ENCODE assay signal across 14 cellular contexts in genomic region chr2:227152093-227152766, GRCh38. TPM values are rescaled to one million over a fixed set of nuclear protein-coding genes. Genes with fewer than 3 reads are reported as not detected.
"Had no signal": no experiment of that assay in that cellular context is flagged by ENCODE, and none has a peak within 500 bp of the region (broad histone marks: within the 10 kb centered on the region; RNA-seq: fewer than 3 reads in every experiment).

No MANE protein-coding gene starts in this region.

- H3K27me3 ChIP-seq: esophagus muscularis mucosa, heart right ventricle, ovary, uterus had no signal

- H3K4me1 ChIP-seq: esophagus muscularis mucosa, uterus had no signal

- H3K27ac ChIP-seq: ovary, skin epidermis, uterus had no signal

- DNase-seq: activated B cell treated with CpG ODN at 0.5 μM for 24 hours; activated CD4-positive, alpha-beta T cell treated with anti-CD3 and anti-CD28 coated beads, Interleukin-2, amount 50 U/mL, for 1 hour; activated naive CD4-positive, alpha-beta T cell treated with anti-CD3 and anti-CD28 coated beads for 36 hours; activated T-cell treated with anti-CD3 and anti-CD28 coated beads for 4 hours; heart right ventricle; ovary; stimulated activated CD4-positive, alpha-beta T cell treated with anti-CD3 and anti-CD28 coated beads, Interleukin-4, amount 100 ng/mL, for 4 hours; uterus had no signal

- H3K36me3 ChIP-seq: esophagus muscularis mucosa, heart right ventricle, ovary, uterus had no signal

- H3K9me3 ChIP-seq: esophagus muscularis mucosa, ovary had no signal

- H3K4me3 ChIP-seq: esophagus muscularis mucosa, heart right ventricle, ovary, skin epidermis, uterus had no signal

- ATAC-seq: activated T-helper 17 cell treated with anti-CD3 and anti-CD28 coated beads, Interleukin-2, amount 50 U/mL, for 72 hours had no signal

RNA-seq across cellular contexts. Expression of gene COL4A4, which starts 11.8 kb away (rescaled TPM):
- total RNA-seq: activated CD8-positive, alpha-beta memory T cell treated with anti-CD3 and anti-CD28 coated beads for 36 hours; activated naive CD4-positive, alpha-beta T cell treated with anti-CD3 and anti-CD28 coated beads for 36 hours had no signal
- polyA plus RNA-seq: keratinocyte had no signal

RNA-seq across cellular contexts. Expression of gene COL4A3, which starts 12.2 kb away (rescaled TPM):
- total RNA-seq: activated CD8-positive, alpha-beta memory T cell treated with anti-CD3 and anti-CD28 coated beads for 36 hours; activated naive CD4-positive, alpha-beta T cell treated with anti-CD3 and anti-CD28 coated beads for 36 hours; astrocyte had no signal
- polyA plus RNA-seq: keratinocyte had no signal
